Comparison of ENCODE assay signal across 1 cellular context in genomic region chr4:147864591-147864990, GRCh38.
TF ChIP-seq lines count a peak whose summit lies in the region.

No MANE protein-coding gene starts in this region.

TF ChIP-seq in HepG2, 621 proteins besides CTCF, POLR2A, EP300 and RAD21:
- TF ChIP-seq CEBPB (IDR thresholded peaks at IDR 0.05; ENCODE audit: borderline replicate concordance, low read depth, low read length): peak; percentile 43; the same call in 1 of the 2 replicates
- TF ChIP-seq SSRP1 (CRISPR knock-in tag; IDR thresholded peaks at IDR 0.05): no peak
